In genomic region chr7:13829914-13830603, GRCh38 we compare ENCODE assay signal across 13 cellular contexts.
DNase-seq lines count a peak whose midpoint lies in the region; ATAC-seq and TF ChIP-seq lines count a peak whose summit lies in the region.
"Had no signal": no experiment of that assay in that cellular context is flagged by ENCODE, and none has a peak within 500 bp of the region (broad histone marks: within the 10 kb centered on the region; RNA-seq: fewer than 3 reads in every experiment).

No MANE protein-coding gene starts in this region.

- H3K9me3 ChIP-seq in adipocyte (ENCODE audit: control insufficient read depth, low read length) (no peaks in the 10 kb centered on the region), heart right ventricle (no peaks in the 10 kb centered on the region)
- H3K9me3 ChIP-seq: prostate gland had no signal

- H3K27ac ChIP-seq in ACC112 (ENCODE audit: low read depth, low read length) (peak overlapping the region; percentile 87), heart right ventricle (peak overlapping the region in 4 of 10 donors; percentile 13 to 27 (median 17))
- H3K27ac ChIP-seq: prostate gland, VCaP had no signal

- H3K36me3 ChIP-seq in ACC112 (ENCODE audit: insufficient read depth, low read length), result no peaks in the 10 kb centered on the region
- H3K36me3 ChIP-seq in adipocyte (ENCODE audit: control insufficient read depth, insufficient read depth, low read length, severe bottlenecking), result no peaks in the 10 kb centered on the region
- no peaks in the 10 kb centered on the region for H3K36me3 ChIP-seq in heart right ventricle
- H3K36me3 ChIP-seq: prostate gland had no signal

- H3K4me3 Mint-ChIP-seq in activated naive CD8-positive, alpha-beta T cell treated with anti-CD3 and anti-CD28 coated beads for 36 hours, result no peak overlapping the region
- H3K4me3 Mint-ChIP-seq: CD4-positive, CD25-positive, alpha-beta regulatory T cell; IgD-negative memory B cell had no signal

- intact Hi-C loops in heart right ventricle (cut with DNase I), result no loop called here

- H3K9ac ChIP-seq in adipocyte (ENCODE audit: low read length), result no peak overlapping the region

- no peaks in the 10 kb centered on the region for H3K36me3 Mint-ChIP-seq in activated naive CD8-positive, alpha-beta T cell treated with anti-CD3 and anti-CD28 coated beads for 36 hours
- H3K36me3 Mint-ChIP-seq: CD4-positive, CD25-positive, alpha-beta regulatory T cell; IgD-negative memory B cell had no signal

- peaks cover 4% of the 10 kb centered on the region for H3K4me1 Mint-ChIP-seq in activated naive CD8-positive, alpha-beta T cell treated with anti-CD3 and anti-CD28 coated beads for 36 hours
- H3K4me1 Mint-ChIP-seq: CD4-positive, CD25-positive, alpha-beta regulatory T cell; IgD-negative memory B cell had no signal

- no peak overlapping the region for H3K27ac Mint-ChIP-seq in activated naive CD8-positive, alpha-beta T cell treated with anti-CD3 and anti-CD28 coated beads for 36 hours
- H3K27ac Mint-ChIP-seq: CD4-positive, CD25-positive, alpha-beta regulatory T cell; IgD-negative memory B cell had no signal

- H3K79me2 ChIP-seq in ACC112 (ENCODE audit: control insufficient read depth, insufficient read depth, low read length, unreplicated experiment), result no peaks in the 10 kb centered on the region

- TF ChIP-seq CTCF in heart right ventricle (IDR thresholded peaks at IDR 0.05), result no peak

- no peak overlapping the region for H2AFZ ChIP-seq in ACC112 (ENCODE audit: low read length, unreplicated experiment)

- no peak for TF ChIP-seq POLR2A in erythroblast (IDR thresholded peaks at IDR 0.05; ENCODE audit: low read length)

- peak; percentile 83 for DNase-seq in HCEC 1CT
- DNase-seq in adipocyte (ENCODE audit: low read depth), result peak; percentile 88
- DNase-seq in heart right ventricle, result peak in 1 of 2 donors; percentile 12
- DNase-seq in GM19240 (ENCODE audit: insufficient read length, low spot score), result no peak
- no peak for DNase-seq in activated naive CD8-positive, alpha-beta T cell treated with anti-CD3 and anti-CD28 coated beads for 36 hours
- DNase-seq in erythroblast (lab: John Stamatoyannopoulos, UW), result no peak
- DNase-seq: activated effector memory CD4-positive, alpha-beta T cell treated with anti-CD3 and anti-CD28 coated beads, Interleukin-2, amount 50 U/mL, for 16 hours; CD4-positive, CD25-positive, alpha-beta regulatory T cell had no signal

- H3K9me3 Mint-ChIP-seq in activated naive CD8-positive, alpha-beta T cell treated with anti-CD3 and anti-CD28 coated beads for 36 hours, result no peaks in the 10 kb centered on the region

- WGBS in heart right ventricle, 2 donors, result 14 to 24% methylated on average over 4 of the region's 4 CpGs

- ATAC-seq in heart right ventricle (peak; percentile 63 to 98 (median 88)), HG03442 (IDR thresholded peaks at IDR 0.05; ENCODE audit: unreplicated experiment) (no peak)

- no peaks in the 10 kb centered on the region for H3K27me3 Mint-ChIP-seq in activated naive CD8-positive, alpha-beta T cell treated with anti-CD3 and anti-CD28 coated beads for 36 hours
- H3K27me3 Mint-ChIP-seq: CD4-positive, CD25-positive, alpha-beta regulatory T cell; IgD-negative memory B cell had no signal

- H3K4me1 ChIP-seq in ACC112 (ENCODE audit: control insufficient read depth, insufficient read depth, low read length, unreplicated experiment) (peaks cover 34% of the 10 kb centered on the region), adipocyte (ENCODE audit: control insufficient read depth, insufficient read depth, low read length) (peaks cover 7% of the 10 kb centered on the region), heart right ventricle (peaks cover 0 to 23% (median 7%) of the 10 kb centered on the region in 9 donors)
- H3K4me1 ChIP-seq: prostate gland had no signal

- H3K4me3 ChIP-seq in ACC112 (ENCODE audit: low read depth, low read length) (no peak overlapping the region), adipocyte (ENCODE audit: low read length) (no peak overlapping the region), heart right ventricle (no peak overlapping the region)
- H3K4me3 ChIP-seq: prostate gland had no signal

- H3K27me3 ChIP-seq in ACC112 (ENCODE audit: insufficient read depth, low read length) (no peaks in the 10 kb centered on the region), adipocyte (replicated peaks; ENCODE audit: control insufficient read depth, insufficient read depth, low read length) (no peaks in the 10 kb centered on the region), heart right ventricle (no peaks in the 10 kb centered on the region)

Comparison
In these comparisons a context has a peak if more than half of its experiments do, and no peak if none do; other contexts are left out.
1. DNase-seq: peak in HCEC 1CT (single experiment) and adipocyte (single experiment); none in GM19240 (single experiment), activated naive CD8-positive, alpha-beta T cell treated with anti-CD3 and anti-CD28 coated beads for 36 hours (single experiment) and erythroblast (0 of 2).